In the genomic region with DNA sequence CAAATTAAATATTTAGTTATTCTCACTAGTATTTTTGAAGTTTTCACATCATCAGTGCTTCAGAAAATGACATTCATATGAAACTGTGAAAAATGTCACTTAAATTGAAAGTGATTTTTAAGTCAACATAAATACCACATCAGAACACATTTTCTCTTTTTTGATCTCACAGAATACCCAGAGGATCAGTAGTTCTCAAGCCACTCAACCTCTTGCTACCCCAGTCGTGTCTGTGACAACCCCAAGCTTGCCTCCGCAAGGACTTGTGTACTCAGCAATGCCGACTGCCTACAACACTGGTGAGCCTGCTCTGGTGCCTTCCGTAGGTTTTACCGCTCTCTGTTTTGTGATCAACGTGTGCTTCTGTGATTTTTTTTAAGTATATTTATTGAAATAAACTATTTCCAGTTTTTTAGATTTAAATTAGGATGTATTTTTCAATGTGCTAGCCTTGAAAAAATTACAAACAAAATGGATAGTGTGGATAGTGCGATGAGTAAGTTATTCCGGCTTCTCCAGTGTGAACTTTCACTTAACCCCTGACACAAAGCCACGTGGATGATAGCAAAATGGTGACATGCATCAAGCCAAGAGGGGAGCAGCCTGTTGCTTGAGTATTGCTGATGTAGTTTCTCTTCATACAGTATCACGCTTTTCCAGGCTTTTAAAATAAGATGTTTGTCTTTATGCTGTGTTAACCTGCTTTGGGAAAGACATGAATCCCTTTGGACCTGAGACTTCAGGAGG, we compare ENCODE assay signal across 12 cellular contexts. TPM values are rescaled to one million over a fixed set of nuclear protein-coding genes. Genes with fewer than 3 reads are reported as not detected.
A peak's percentile ranks its signal among the peaks of the same experiment; 100 is the strongest.
DNase-seq lines count a peak whose midpoint lies in the region; ATAC-seq and TF ChIP-seq lines count a peak whose summit lies in the region.
"Had no signal": no experiment of that assay in that cellular context is flagged by ENCODE, and none has a peak within 500 bp of the region (broad histone marks: within the 10 kb centered on the region; RNA-seq: fewer than 3 reads in every experiment).

No MANE protein-coding gene starts in this region.

- no peak overlapping the region for H2AFZ ChIP-seq in SK-N-SH (ENCODE audit: low read depth)
- H2AFZ ChIP-seq: neural progenitor cell had no signal

- no peaks in the 10 kb centered on the region for H3K27me3 ChIP-seq in CD4-positive, CD25-positive, alpha-beta regulatory T cell (ENCODE audit: control insufficient read depth, insufficient read depth, low read length)
- no peaks in the 10 kb centered on the region for H3K27me3 ChIP-seq in adipocyte (replicated peaks; ENCODE audit: control insufficient read depth, insufficient read depth, low read length)
- no peaks in the 10 kb centered on the region for H3K27me3 ChIP-seq in SK-N-SH (ENCODE audit: insufficient read depth)
- H3K27me3 ChIP-seq: body of pancreas, neural progenitor cell had no signal

- DNase-seq in CD4-positive, CD25-positive, alpha-beta regulatory T cell = peak in 2 of 3 donors; percentile 22 to 71
- DNase-seq in adipocyte (ENCODE audit: low read depth) = peak; percentile 9
- DNase-seq in progenitor cell of endocrine pancreas (ENCODE audit: low spot score, unreplicated experiment) = no peak
- no peak for DNase-seq in SK-N-SH
- DNase-seq in DMS79 (lab: John Stamatoyannopoulos, UW) = no peak
- DNase-seq: body of pancreas, COR-L47, hypothalamus had no signal

- H3K9me3 Mint-ChIP-seq in CD4-positive, CD25-positive, alpha-beta regulatory T cell = no peaks in the 10 kb centered on the region
- H3K9me3 Mint-ChIP-seq in progenitor cell of endocrine pancreas (ENCODE audit: low read depth) = no peaks in the 10 kb centered on the region
- H3K9me3 Mint-ChIP-seq: neural progenitor cell had no signal

- H3K27ac Mint-ChIP-seq in CD4-positive, CD25-positive, alpha-beta regulatory T cell = peak overlapping the region; percentile 52 to 79 (median 66)
- H3K27ac Mint-ChIP-seq in progenitor cell of endocrine pancreas = peak overlapping the region; percentile 14
- H3K27ac Mint-ChIP-seq: neural progenitor cell had no signal

- H3K4me3 Mint-ChIP-seq in CD4-positive, CD25-positive, alpha-beta regulatory T cell = peak overlapping the region in 3 of 4 donors; percentile 12 to 84 (median 56)
- no peak overlapping the region for H3K4me3 Mint-ChIP-seq in progenitor cell of endocrine pancreas (ENCODE audit: low read depth)
- H3K4me3 Mint-ChIP-seq: neural progenitor cell had no signal

- H3K9ac ChIP-seq in adipocyte (ENCODE audit: low read length) (peak overlapping the region; percentile 44), SK-N-SH (no peak overlapping the region)
- H3K9ac ChIP-seq: neural progenitor cell had no signal

- ATAC-seq in CD4-positive, CD25-positive, alpha-beta regulatory T cell (ENCODE audit: low read depth in 2 of 2) = no peak
- no peak for ATAC-seq in GM19455 (IDR thresholded peaks at IDR 0.05; ENCODE audit: unreplicated experiment)
- no peak for ATAC-seq in HG03460 (IDR thresholded peaks at IDR 0.05; ENCODE audit: unreplicated experiment)
- ATAC-seq: body of pancreas had no signal

- H3K4me1 Mint-ChIP-seq in CD4-positive, CD25-positive, alpha-beta regulatory T cell = peaks cover 13 to 30% (median 20%) of the 10 kb centered on the region in 4 donors
- H3K4me1 Mint-ChIP-seq in progenitor cell of endocrine pancreas (ENCODE audit: low read depth) = peaks cover 13% of the 10 kb centered on the region

- TF ChIP-seq RAD21 in SK-N-SH (IDR thresholded peaks at IDR 0.05; ENCODE audit: low read length) = no peak

- TF ChIP-seq EP300 in SK-N-SH (IDR thresholded peaks at IDR 0.05; ENCODE audit: borderline replicate concordance in 1 of 2, low read depth in 1 of 2, low read length in 1 of 2) = no peak

- WGBS in SK-N-SH (ENCODE audit: low lambda C conversion rate) = 92% methylated on average over 10 of the region's 10 CpGs

- TF ChIP-seq CTCF in progenitor cell of endocrine pancreas (IDR thresholded peaks at IDR 0.05; ENCODE audit: unreplicated experiment) (no peak), SK-N-SH (IDR thresholded peaks at IDR 0.05) (no peak)

- no peak overlapping the region for H3K27ac ChIP-seq in CD4-positive, CD25-positive, alpha-beta regulatory T cell (ENCODE audit: insufficient read depth, low read length, poor library complexity, severe bottlenecking)
- H3K27ac ChIP-seq in KOPT-K1 (ENCODE audit: low read depth, low read length, poor library complexity, severe bottlenecking) = peak overlapping the region; percentile 61
- H3K27ac ChIP-seq in SK-N-SH (ENCODE audit: low read depth in 2 of 2, low read length in 1 of 2) = no peak overlapping the region; a peak in 1 of 4 replicates
- H3K27ac ChIP-seq: body of pancreas, neural progenitor cell had no signal

- no peaks in the 10 kb centered on the region for H3K27me3 Mint-ChIP-seq in CD4-positive, CD25-positive, alpha-beta regulatory T cell
- H3K27me3 Mint-ChIP-seq in progenitor cell of endocrine pancreas = no peaks in the 10 kb centered on the region

- no peaks in the 10 kb centered on the region for H3K9me2 ChIP-seq in SK-N-SH

- H3K4me3 ChIP-seq in CD4-positive, CD25-positive, alpha-beta regulatory T cell (ENCODE audit: low read depth, low read length) = peak overlapping the region; percentile 65
- peak overlapping the region; percentile 58 for H3K4me3 ChIP-seq in adipocyte (ENCODE audit: low read length)
- H3K4me3 ChIP-seq in SK-N-SH (ENCODE audit: low read depth in 2 of 2, low read length in 1 of 2) = no peak overlapping the region
- H3K4me3 ChIP-seq: body of pancreas, neural progenitor cell had no signal

- peaks cover 11% of the 10 kb centered on the region for H3K4me1 ChIP-seq in CD4-positive, CD25-positive, alpha-beta regulatory T cell (ENCODE audit: control insufficient read depth, insufficient read depth, low read length, poor library complexity, severe bottlenecking)
- H3K4me1 ChIP-seq in adipocyte (ENCODE audit: control insufficient read depth, insufficient read depth, low read length) (peaks cover 48% of the 10 kb centered on the region), SK-N-SH (ENCODE audit: control insufficient read depth in 1 of 2, insufficient read depth in 2 of 2, low read depth in 1 of 2, low read length in 1 of 2) (peaks cover 19 to 33% of the 10 kb centered on the region in 2 experiments)
- H3K4me1 ChIP-seq: neural progenitor cell had no signal

- POLR2A ChIA-PET in SK-N-SH (lab: Yijun Ruan, JAX) = no interaction called here

- no peak overlapping the region for H3K4me2 ChIP-seq in SK-N-SH
- H3K4me2 ChIP-seq: neural progenitor cell had no signal

- peaks cover 17% of the 10 kb centered on the region for H3F3A ChIP-seq in SK-N-SH (replicated peaks; ENCODE audit: insufficient read depth)

- no peaks in the 10 kb centered on the region for H3K79me2 ChIP-seq in SK-N-SH (ENCODE audit: insufficient read depth)

- H3K36me3 Mint-ChIP-seq in CD4-positive, CD25-positive, alpha-beta regulatory T cell = peaks cover 12% of the 10 kb centered on the region
- peaks cover 4% of the 10 kb centered on the region for H3K36me3 Mint-ChIP-seq in progenitor cell of endocrine pancreas (ENCODE audit: insufficient read depth)

- H3K9me3 ChIP-seq in CD4-positive, CD25-positive, alpha-beta regulatory T cell (ENCODE audit: control insufficient read depth in 2 of 2, low read length in 2 of 2) = no peaks in the 10 kb centered on the region
- H3K9me3 ChIP-seq in KOPT-K1 (ENCODE audit: insufficient read depth, low read length, poor library complexity, severe bottlenecking) (no peaks in the 10 kb centered on the region), adipocyte (ENCODE audit: control insufficient read depth, low read length) (no peaks in the 10 kb centered on the region), SK-N-SH (no peaks in the 10 kb centered on the region)
- H3K9me3 ChIP-seq: body of pancreas had no signal

- CTCF ChIA-PET in SK-N-SH (lab: Yijun Ruan, JAX) = interaction anchor here (1.0 to 1.8 kb wide), 4 partner anchors 49 to 434 kb away, joined by 3 to 9 read pairs (median 6); no protein-coding TSS in a partner anchor

- 0 out of 2 replicates have a peak, but pooled peaks cover 3% of the 10 kb centered on the region for H4K20me1 ChIP-seq in SK-N-SH (ENCODE audit: insufficient read depth)

- peaks cover 11% of the 10 kb centered on the region for H3K36me3 ChIP-seq in CD4-positive, CD25-positive, alpha-beta regulatory T cell (ENCODE audit: control insufficient read depth, insufficient read depth, low read length)
- H3K36me3 ChIP-seq in KOPT-K1 (ENCODE audit: insufficient read depth, low read length) = peaks cover 28% of the 10 kb centered on the region
- H3K36me3 ChIP-seq in adipocyte (ENCODE audit: control insufficient read depth, insufficient read depth, low read length, severe bottlenecking) = peaks cover 14% of the 10 kb centered on the region
- H3K36me3 ChIP-seq in SK-N-SH (replicated peaks in 1 of 2; ENCODE audit: control insufficient read depth in 1 of 2, insufficient read depth in 2 of 2, low read length in 1 of 2) = peaks cover 15 to 25% of the 10 kb centered on the region in 2 experiments
- H3K36me3 ChIP-seq: neural progenitor cell had no signal

TF ChIP-seq in SK-N-SH, 30 proteins besides CTCF, POLR2A, EP300 and RAD21 (continues in another document):
- TF ChIP-seq SIN3A (IDR thresholded peaks at IDR 0.05; ENCODE audit: borderline replicate concordance, low read depth, low read length) (no peak), MEF2A (IDR thresholded peaks at IDR 0.05; ENCODE audit: borderline replicate concordance, low read depth) (no peak), TAF1 (IDR thresholded peaks at IDR 0.05; ENCODE audit: borderline replicate concordance, low read depth, low read length) (no peak), TEAD4 (IDR thresholded peaks at IDR 0.05; ENCODE audit: borderline replicate concordance, insufficient read depth) (no peak), FOSL2 (IDR thresholded peaks at IDR 0.05; ENCODE audit: borderline replicate concordance, low read depth) (no peak), NFIC (IDR thresholded peaks at IDR 0.05; ENCODE audit: borderline replicate concordance) (no peak)
- TF ChIP-seq, protein P1, sequence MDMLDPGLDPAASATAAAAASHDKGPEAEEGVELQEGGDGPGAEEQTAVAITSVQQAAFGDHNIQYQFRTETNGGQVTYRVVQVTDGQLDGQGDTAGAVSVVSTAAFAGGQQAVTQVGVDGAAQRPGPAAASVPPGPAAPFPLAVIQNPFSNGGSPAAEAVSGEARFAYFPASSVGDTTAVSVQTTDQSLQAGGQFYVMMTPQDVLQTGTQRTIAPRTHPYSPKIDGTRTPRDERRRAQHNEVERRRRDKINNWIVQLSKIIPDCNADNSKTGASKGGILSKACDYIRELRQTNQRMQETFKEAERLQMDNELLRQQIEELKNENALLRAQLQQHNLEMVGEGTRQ (IDR thresholded peaks at IDR 0.05; ENCODE audit: borderline replicate concordance, low read depth, low read length) = no peak

RNA-seq across cellular contexts. Expression of a gene that starts 26.5 kb away (rescaled TPM):
- total RNA-seq in CD4-positive, CD25-positive, alpha-beta regulatory T cell = 14.6 TPM
- polyA plus RNA-seq in CD4-positive, CD25-positive, alpha-beta regulatory T cell = 1 to 10 TPM; 4.9 to 8.1 (median 5.8) TPM
- 17.9 and 18.8 TPM in 2 replicates for total RNA-seq in progenitor cell of endocrine pancreas
- polyA plus RNA-seq in SK-N-SH (2012; rRNA removed) = 5.1 and 6.1 TPM in 2 replicates
- polyA plus RNA-seq in SK-N-SH (2012; cell fraction: cytosol; rRNA removed) = 3.2 and 4.7 TPM in 2 replicates
- 14.2 and 18.0 TPM in 2 replicates for polyA plus RNA-seq in SK-N-SH (2012; cell fraction: nucleus; rRNA removed)

Comparison
In these comparisons a context has a peak if more than half of its experiments do, and no peak if none do; other contexts are left out.
1. DNase-seq: peak in CD4-positive, CD25-positive, alpha-beta regulatory T cell (2 of 3) and adipocyte (single experiment); none in progenitor cell of endocrine pancreas (single experiment), SK-N-SH (single experiment) and DMS79 (single experiment).
2. H3K4me3 ChIP-seq: peak in CD4-positive, CD25-positive, alpha-beta regulatory T cell (single experiment) and adipocyte (single experiment); none in SK-N-SH (0 of 2).